In genomic region chr20:12835999-12836398, GRCh38 we compare ENCODE assay signal across 22 cellular contexts.
"Had no signal": no experiment of that assay in that cellular context is flagged by ENCODE, and none has a peak within 500 bp of the region (broad histone marks: within the 10 kb centered on the region; RNA-seq: fewer than 3 reads in every experiment).

No MANE protein-coding gene starts in this region.

- H3K36me3 Mint-ChIP-seq: activated naive CD4-positive, alpha-beta T cell treated with anti-CD3 and anti-CD28 coated beads, Interleukin-2, amount 50 U/mL, for 24 hours; natural killer cell; stimulated activated naive B cell treated with anti-CD40 and anti-IgM and Interleukin-4, amounts not matched to agents 10 μg/mL and 1 μg/mL and 100 μg/mL, for 72 hours had no signal

- H3K36me3 ChIP-seq: brain microvascular endothelial cell, esophagus muscularis mucosa, gastrocnemius medialis, lower lobe of right lung, transverse colon, uterus had no signal

- DNase-seq: activated gamma-delta T cell treated with Interleukin-2 at 50 U/mL for 16 hours; activated T-cell treated with anti-CD3 and anti-CD28 coated beads, Interleukin-2, amount 50 U/mL, for 1 hour; aorta; brain microvascular endothelial cell; central memory CD4-positive, alpha-beta T cell; dermis blood vessel endothelial cell; effector CD8-positive, alpha-beta T cell; gastrocnemius medialis; hypothalamus; kidney; lower lobe of right lung; midbrain; natural killer cell; retina; stimulated activated CD4-positive, alpha-beta T cell treated with anti-CD3 and anti-CD28 coated beads, Interleukin-2, amount 100 ng/mL, for 48 hours; stimulated activated CD8-positive, alpha-beta memory T cell treated with anti-CD3 and anti-CD28 coated beads, Interleukin-4, amount 100 ng/mL, for 48 hours; stimulated activated naive B cell treated with anti-CD40 and anti-IgM and Interleukin-4, amounts not matched to agents 10 μg/mL and 1 μg/mL and 100 μg/mL, for 72 hours; T-helper 9 cell; transverse colon; uterus had no signal

- H3K27me3 ChIP-seq: brain microvascular endothelial cell, gastrocnemius medialis, transverse colon, uterus had no signal

- H3K9me3 ChIP-seq: esophagus muscularis mucosa, gastrocnemius medialis, lower lobe of right lung, transverse colon, uterus had no signal

- H3K9me3 Mint-ChIP-seq: activated naive CD4-positive, alpha-beta T cell treated with anti-CD3 and anti-CD28 coated beads, Interleukin-2, amount 50 U/mL, for 24 hours; natural killer cell had no signal

- H3K27me3 Mint-ChIP-seq: stimulated activated naive B cell treated with anti-CD40 and anti-IgM and Interleukin-4, amounts not matched to agents 10 μg/mL and 1 μg/mL and 100 μg/mL, for 72 hours had no signal

- H3K4me1 Mint-ChIP-seq: activated naive CD4-positive, alpha-beta T cell treated with anti-CD3 and anti-CD28 coated beads, Interleukin-2, amount 50 U/mL, for 24 hours; natural killer cell; stimulated activated naive B cell treated with anti-CD40 and anti-IgM and Interleukin-4, amounts not matched to agents 10 μg/mL and 1 μg/mL and 100 μg/mL, for 72 hours had no signal

- H3K27ac Mint-ChIP-seq: activated naive CD4-positive, alpha-beta T cell treated with anti-CD3 and anti-CD28 coated beads, Interleukin-2, amount 50 U/mL, for 24 hours; natural killer cell; stimulated activated naive B cell treated with anti-CD40 and anti-IgM and Interleukin-4, amounts not matched to agents 10 μg/mL and 1 μg/mL and 100 μg/mL, for 72 hours had no signal

- H3K4me1 ChIP-seq: esophagus muscularis mucosa, gastrocnemius medialis, lower lobe of right lung, transverse colon, uterus had no signal

- H3K27ac ChIP-seq: brain microvascular endothelial cell, esophagus muscularis mucosa, gastrocnemius medialis, lower lobe of right lung, transverse colon, uterus had no signal

- H3K4me3 ChIP-seq: esophagus muscularis mucosa, gastrocnemius medialis, lower lobe of right lung, transverse colon, uterus had no signal

- H3K4me3 Mint-ChIP-seq: activated naive CD4-positive, alpha-beta T cell treated with anti-CD3 and anti-CD28 coated beads, Interleukin-2, amount 50 U/mL, for 24 hours; natural killer cell; stimulated activated naive B cell treated with anti-CD40 and anti-IgM and Interleukin-4, amounts not matched to agents 10 μg/mL and 1 μg/mL and 100 μg/mL, for 72 hours had no signal

- ATAC-seq: gastrocnemius medialis; lower lobe of right lung; natural killer cell; stimulated activated naive B cell treated with anti-CD40 and anti-IgM and Interleukin-4, amounts not matched to agents 10 μg/mL and 1 μg/mL and 100 μg/mL, for 72 hours had no signal
